Comparison of ENCODE assay signal across 8 cellular contexts in the genomic region with DNA sequence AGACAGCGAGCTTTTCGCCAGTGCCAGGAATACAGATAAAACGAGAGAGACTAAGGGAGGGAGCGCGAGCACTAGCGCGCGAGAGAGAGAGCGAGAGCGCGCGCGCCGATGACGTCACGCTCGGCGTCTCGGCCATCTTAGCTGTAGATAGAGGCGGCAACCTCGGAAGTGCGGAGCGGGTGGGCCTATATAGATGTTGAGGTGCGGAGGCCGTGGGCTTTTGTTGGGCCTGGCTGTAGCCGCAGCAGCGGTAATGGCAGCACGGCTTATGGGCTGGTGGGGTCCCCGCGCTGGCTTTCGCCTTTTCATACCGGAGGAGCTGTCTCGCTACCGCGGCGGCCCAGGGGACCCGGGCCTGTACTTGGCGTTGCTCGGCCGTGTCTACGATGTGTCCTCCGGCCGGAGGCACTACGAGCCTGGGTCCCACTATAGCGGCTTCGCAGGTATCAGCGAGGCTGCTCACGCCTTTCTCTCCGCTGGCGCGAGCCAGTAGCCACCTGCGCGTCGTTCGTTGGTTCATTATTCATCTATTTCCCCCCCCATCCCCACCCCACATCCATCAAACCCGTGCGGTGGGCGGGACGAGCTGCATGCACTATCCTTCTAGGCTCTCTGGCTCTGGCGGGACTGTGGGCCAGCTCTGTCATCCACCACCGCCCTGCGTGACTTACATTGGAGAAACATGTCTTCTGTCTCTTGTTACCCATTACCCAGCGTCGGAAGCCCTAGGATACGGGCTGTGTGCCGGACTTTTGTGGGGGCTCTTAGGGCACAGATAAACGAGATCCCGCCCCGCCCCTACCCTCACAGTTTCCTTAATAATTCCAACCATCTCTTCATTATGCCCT. TPM values are rescaled to one million over a fixed set of nuclear protein-coding genes. Genes with fewer than 3 reads are reported as not detected.
DNase-seq lines count a peak whose midpoint lies in the region; ATAC-seq, FAIRE-seq and TF ChIP-seq lines count a peak whose summit lies in the region.

No MANE protein-coding gene starts in this region.

- H3K27me3 Mint-ChIP-seq in CD8-positive, alpha-beta memory T cell, result peaks cover 0 to 3% of the 10 kb centered on the region in 2 donors
- H3K27me3 Mint-ChIP-seq in memory B cell, result no peaks in the 10 kb centered on the region

- H3K36me3 Mint-ChIP-seq in CD8-positive, alpha-beta memory T cell, result peaks cover 0 to 35% (median 6%) of the 10 kb centered on the region in 3 donors
- peaks cover 8% of the 10 kb centered on the region for H3K36me3 Mint-ChIP-seq in memory B cell

- H3K27ac ChIP-seq in CD8-positive, alpha-beta memory T cell (ENCODE audit: low read depth, low read length), result peak overlapping the region; percentile 95
- peak overlapping the region; percentile 92 for H3K27ac ChIP-seq in H1 (ENCODE audit: low read depth, low read length)

- peaks cover 0 to 1% of the 10 kb centered on the region in 2 experiments for H4K20me1 ChIP-seq in H1 (replicated peaks in 1 of 2; ENCODE audit: control insufficient read depth in 1 of 2, insufficient read depth in 2 of 2, low read length in 2 of 2)

- TF ChIP-seq RAD21 in H1 (IDR thresholded peaks at IDR 0.05 in 1 of 2, conservative IDR thresholded peaks at IDR 0.05 in 1 of 2; ENCODE audit: low read depth in 2 of 2, low read length in 2 of 2), result no peak

- H2AK5ac ChIP-seq in H1 (ENCODE audit: low read depth, low read length), result no peak overlapping the region

- CTCF ChIA-PET in CD8-positive, alpha-beta memory T cell (lab: Charles Lee), result interaction anchor here (0.7 to 1.2 kb wide), 6 partner anchors 12 to 406 kb away, joined by 3 read pairs; no protein-coding TSS in a partner anchor
- CTCF ChIA-PET in H1 (lab: Charles Lee; ENCODE audit: partially characterized antibody), result interaction anchor here (0.8 to 1.9 kb wide), 6 partner anchors 10 to 22 kb away, joined by 3 to 9 read pairs (median 4); no protein-coding TSS in a partner anchor

- peak; percentile 57 for ATAC-seq in GM19467 (IDR thresholded peaks at IDR 0.05; ENCODE audit: unreplicated experiment)
- ATAC-seq in memory B cell (ENCODE audit: low read depth), result peak; percentile 73

- FAIRE-seq in H1 (lab: Jason Lieb, UNC), result peak; percentile 70

- TF ChIP-seq CTCF in H1 (IDR thresholded peaks at IDR 0.05; ENCODE audit: control extremely low read depth in 1 of 3, insufficient read depth in 1 of 3, low read depth in 1 of 3, low read length in 3 of 3), result no peak

- H3K4me2 ChIP-seq in H1 (ENCODE audit: insufficient read depth in 1 of 2, low read depth in 2 of 2, low read length in 2 of 2), result peak overlapping the region; percentile 70 to 84

- H2BK120ac ChIP-seq in H1 (replicated peaks; ENCODE audit: low read depth, low read length), result no peak overlapping the region

- H2BK15ac ChIP-seq in H1 (ENCODE audit: low read length), result no peak overlapping the region

- peak overlapping the region; percentile 90 for H2BK5ac ChIP-seq in H1 (ENCODE audit: low read depth, low read length)

- H3K9ac ChIP-seq in H1 (replicated peaks in 1 of 4; ENCODE audit: extremely low read depth in 1 of 4, low read depth in 3 of 4, low read length in 3 of 4), result peak overlapping the region; percentile 69 to 90 (median 84)

- H3K4me1 ChIP-seq in CD8-positive, alpha-beta memory T cell (ENCODE audit: insufficient read depth, low read length), result peaks cover 38% of the 10 kb centered on the region
- peaks cover 0 to 4% (median 1%) of the 10 kb centered on the region in 4 experiments; a peak in 2 of 7 replicates for H3K4me1 ChIP-seq in H1 (replicated peaks in 1 of 4; ENCODE audit: control insufficient read depth in 3 of 4, insufficient read depth in 4 of 4, low read length in 3 of 4)

- H3K79me2 ChIP-seq in H1 (ENCODE audit: control insufficient read depth in 1 of 2, insufficient read depth in 2 of 2, low read length in 2 of 2), result peaks cover 0 to 27% of the 10 kb centered on the region in 2 experiments; a peak in 2 of 4 replicates

- H4K5ac ChIP-seq in H1 (ENCODE audit: insufficient read length, low read depth, low read length), result peak overlapping the region; percentile 24

- H3K4ac ChIP-seq in H1 (replicated peaks; ENCODE audit: insufficient read length, low read depth, low read length), result no peak overlapping the region

- no peaks in the 10 kb centered on the region for H3K27me3 ChIP-seq in CD8-positive, alpha-beta memory T cell (ENCODE audit: insufficient read depth, low read length, poor library complexity, severe bottlenecking)
- no peaks in the 10 kb centered on the region for H3K27me3 ChIP-seq in H1 (replicated peaks in 1 of 4; ENCODE audit: control insufficient read depth in 3 of 4, extremely low read depth in 1 of 4, insufficient read depth in 3 of 4, low read length in 3 of 4)

- TF ChIP-seq EP300 in H1 (IDR thresholded peaks at IDR 0.05; ENCODE audit: borderline replicate concordance in 1 of 2, low read depth in 2 of 2, low read length in 2 of 2), result no peak

- H2AFZ ChIP-seq in H1 (ENCODE audit: low read length), result peak overlapping the region; percentile 28; the same call in 1 of the 2 replicates

- H3K9me3 Mint-ChIP-seq in CD8-positive, alpha-beta memory T cell, result no peaks in the 10 kb centered on the region
- no peaks in the 10 kb centered on the region for H3K9me3 Mint-ChIP-seq in memory B cell

- POLR2A ChIA-PET in CD8-positive, alpha-beta memory T cell (lab: Charles Lee), result interaction anchor here (0.5 to 4.1 kb wide), 28 partner anchors 9 to 1260 kb away, joined by 3 to 41 read pairs (median 4); a partner anchor contains a TSS
- POLR2A ChIA-PET in H1 (lab: Charles Lee; ENCODE audit: partially characterized antibody), result interaction anchor here (0.6 to 7.9 kb wide), 24 partner anchors 9 to 448 kb away, joined by 3 to 117 read pairs (median 4); a partner anchor contains a TSS

- H3K18ac ChIP-seq in H1 (ENCODE audit: extremely low read depth, low read length), result peak overlapping the region; percentile 36

- H3K56ac ChIP-seq in H1 (replicated peaks; ENCODE audit: insufficient read length, low read depth, low read length), result peak overlapping the region; percentile 94

- H4K8ac ChIP-seq in H1 (ENCODE audit: extremely low read depth, insufficient read depth, low read length), result peak overlapping the region; percentile 98

- peak; percentile 86 to 95 (median 90) for DNase-seq in CD8-positive, alpha-beta memory T cell
- DNase-seq in HS-5 (ENCODE audit: low read depth) (peak; percentile 74), H1 (ENCODE audit: low read depth in 1 of 2, low spot score in 2 of 2) (peak; percentile 75 to 88), memory B cell (ENCODE audit: low spot score in 2 of 2) (peak; percentile 83 to 89)
- peak; percentile 68 for DNase-seq in NK-92 treated with Interleukin-12 subunit alpha and Interleukin-12 subunit beta, amount 100 ng/mL, for 24 hours (lab: John Stamatoyannopoulos, UW)
- peak; percentile 59 to 78 (median 68) for DNase-seq in activated CD8-positive, alpha-beta memory T cell treated with anti-CD3 and anti-CD28 coated beads for 48 hours (ENCODE audit: low read depth in 2 of 3, low spot score in 2 of 3)
- peak; percentile 75 to 83 (median 82) for DNase-seq in stimulated activated CD4-positive, alpha-beta T cell treated with anti-CD3 and anti-CD28 coated beads, TNF-alpha, amount 100 ng/mL, for 48 hours (ENCODE audit: low read depth in 3 of 3)

- H3K27ac Mint-ChIP-seq in CD8-positive, alpha-beta memory T cell, result peak overlapping the region; percentile 98 to 100 (median 100)
- peak overlapping the region; percentile 98 for H3K27ac Mint-ChIP-seq in memory B cell

- H3K23ac ChIP-seq in H1 (ENCODE audit: insufficient read length), result no peak overlapping the region

- H3K79me1 ChIP-seq in H1 (ENCODE audit: low read depth, low read length), result no peaks in the 10 kb centered on the region; the same call in 1 of the 2 replicates

- H4K91ac ChIP-seq in H1 (replicated peaks; ENCODE audit: insufficient read length, low read length), result peak overlapping the region; percentile 34

- 3% methylated on average over 44 of the region's 69 CpGs; no CpG with 5 or more reads in 1 of the 2 experiments for WGBS in H1 (ENCODE audit: extremely low coverage in 1 of 2, insufficient coverage in 1 of 2, insufficient read length in 1 of 2, insufficient replicate concordance in 2 of 2, low coverage in 1 of 2, low lambda C conversion rate in 2 of 2, missing lambda C conversion rate in 1 of 2), 2 experiments

- H3K14ac ChIP-seq in H1 (ENCODE audit: insufficient read length), result no peak overlapping the region

- H3K23me2 ChIP-seq in H1 (ENCODE audit: low read depth, low read length), result peaks cover 6% of the 10 kb centered on the region; the same call in 1 of the 2 replicates

- H2BK20ac ChIP-seq in H1 (ENCODE audit: low read length), result no peak overlapping the region

- no peaks in the 10 kb centered on the region for H3K36me3 ChIP-seq in CD8-positive, alpha-beta memory T cell (ENCODE audit: insufficient read depth, low read length)
- H3K36me3 ChIP-seq in H1 (ENCODE audit: control insufficient read depth in 2 of 4, insufficient read depth in 4 of 4, low read length in 3 of 4), result no peaks in the 10 kb centered on the region

- peak overlapping the region; percentile 65 for H3K4me3 ChIP-seq in CD8-positive, alpha-beta memory T cell (ENCODE audit: low read length)
- H3K4me3 ChIP-seq in H1 (ENCODE audit: extremely low read depth in 1 of 4, insufficient read depth in 2 of 4, low read depth in 3 of 4, low read length in 4 of 4), result peak overlapping the region; percentile 50 to 94 (median 90)

- peaks cover 36 to 48% (median 44%) of the 10 kb centered on the region in 3 donors for H3K4me1 Mint-ChIP-seq in CD8-positive, alpha-beta memory T cell
- H3K4me1 Mint-ChIP-seq in memory B cell, result peaks cover 27% of the 10 kb centered on the region

- 0 out of 2 replicates have a peak overlapping the region, but pooled peaks have one; percentile 39 for H2BK12ac ChIP-seq in H1 (ENCODE audit: low read depth, low read length)

- peak; percentile 83 to 97 for TF ChIP-seq POLR2A in H1 (IDR thresholded peaks at IDR 0.05; ENCODE audit: control extremely low read depth in 1 of 2, low read depth in 2 of 2, low read length in 2 of 2)

- H3K4me3 Mint-ChIP-seq in CD8-positive, alpha-beta memory T cell, result peak overlapping the region; percentile 95 to 100 (median 100)
- peak overlapping the region; percentile 98 for H3K4me3 Mint-ChIP-seq in memory B cell

- no peaks in the 10 kb centered on the region for H3K9me3 ChIP-seq in CD8-positive, alpha-beta memory T cell (ENCODE audit: low read length)
- no peaks in the 10 kb centered on the region for H3K9me3 ChIP-seq in H1 (ENCODE audit: insufficient read depth in 2 of 2, low read depth in 1 of 2, low read length in 1 of 2)

RNA-seq across cellular contexts. Expression of a gene that starts 0.8 kb away (rescaled TPM):
- 10 to 100 TPM; 12.6 to 14.2 TPM for total RNA-seq in CD8-positive, alpha-beta memory T cell
- polyA plus RNA-seq in CD8-positive, alpha-beta memory T cell, result 12.9 TPM
- 4.5 and 5.6 TPM in 2 replicates for total RNA-seq in H1 (2021; fragmentation: NEBNext Ultra II Directional; extraction: Animal tissue kit (Norgen Biotek cat#: 25700))
- polyA plus RNA-seq in H1 (2011; rRNA removed), result 15.1 and 21.2 TPM in 2 replicates
- polyA plus RNA-seq in H1 (2011; cell fraction: cytosol; rRNA removed), result 19.8 TPM
- 16.7 TPM for polyA plus RNA-seq in H1 (2011; cell fraction: nucleus; rRNA removed)
- 7.3 to 10.8 TPM (median 10.4 TPM) in 4 replicates for polyA plus RNA-seq in H1 (2012, experiment 1 of 2)
- 6.5 TPM for polyA plus RNA-seq in H1 (2012, experiment 2 of 2)
- 4.4 TPM for polyA plus RNA-seq in H1 (2013, experiment 1 of 2)
- polyA plus RNA-seq in H1 (2013, experiment 2 of 2), result 5.0 TPM
- 12.9 and 16.1 TPM in 2 replicates for polyA minus RNA-seq in H1 (2011; rRNA and poly(A)+ RNA removed)
- 8.3 TPM for polyA minus RNA-seq in H1 (2011; cell fraction: cytosol; rRNA and poly(A)+ RNA removed)
- 5.9 TPM for polyA minus RNA-seq in H1 (2011; cell fraction: nucleus; rRNA and poly(A)+ RNA removed)

RNA-seq across cellular contexts. Expression of a gene that starts 1.0 kb away (rescaled TPM):
- total RNA-seq in CD8-positive, alpha-beta memory T cell, result 10 to 100 TPM; 39.6 to 41.2 TPM
- 8.2 TPM for polyA plus RNA-seq in CD8-positive, alpha-beta memory T cell
- 17.8 and 18.3 TPM in 2 replicates for total RNA-seq in H1 (2021; fragmentation: NEBNext Ultra II Directional; extraction: Animal tissue kit (Norgen Biotek cat#: 25700))
- 5.2 and 7.3 TPM in 2 replicates for polyA plus RNA-seq in H1 (2011; rRNA removed)
- polyA plus RNA-seq in H1 (2011; cell fraction: cytosol; rRNA removed), result 6.5 TPM
- 32.0 TPM for polyA plus RNA-seq in H1 (2011; cell fraction: nucleus; rRNA removed)
- 8.3 to 9.2 TPM (median 8.7 TPM) in 4 replicates for polyA plus RNA-seq in H1 (2012, experiment 1 of 2)
- polyA plus RNA-seq in H1 (2012, experiment 2 of 2), result 2.0 TPM
- 6.1 TPM for polyA plus RNA-seq in H1 (2013, experiment 1 of 2)
- 5.3 TPM for polyA plus RNA-seq in H1 (2013, experiment 2 of 2)
- 48.0 and 56.4 TPM in 2 replicates for polyA minus RNA-seq in H1 (2011; rRNA and poly(A)+ RNA removed)
- 15.1 TPM for polyA minus RNA-seq in H1 (2011; cell fraction: cytosol; rRNA and poly(A)+ RNA removed)
- polyA minus RNA-seq in H1 (2011; cell fraction: nucleus; rRNA and poly(A)+ RNA removed), result 60.2 TPM

Comparison
In these comparisons a context has a peak if more than half of its experiments do, and no peak if none do; other contexts are left out.
1. Peak in every context shown above with its lines: DNase-seq, ATAC-seq, H3K4me3 ChIP-seq and H3K27ac ChIP-seq.